In the genomic region with DNA sequence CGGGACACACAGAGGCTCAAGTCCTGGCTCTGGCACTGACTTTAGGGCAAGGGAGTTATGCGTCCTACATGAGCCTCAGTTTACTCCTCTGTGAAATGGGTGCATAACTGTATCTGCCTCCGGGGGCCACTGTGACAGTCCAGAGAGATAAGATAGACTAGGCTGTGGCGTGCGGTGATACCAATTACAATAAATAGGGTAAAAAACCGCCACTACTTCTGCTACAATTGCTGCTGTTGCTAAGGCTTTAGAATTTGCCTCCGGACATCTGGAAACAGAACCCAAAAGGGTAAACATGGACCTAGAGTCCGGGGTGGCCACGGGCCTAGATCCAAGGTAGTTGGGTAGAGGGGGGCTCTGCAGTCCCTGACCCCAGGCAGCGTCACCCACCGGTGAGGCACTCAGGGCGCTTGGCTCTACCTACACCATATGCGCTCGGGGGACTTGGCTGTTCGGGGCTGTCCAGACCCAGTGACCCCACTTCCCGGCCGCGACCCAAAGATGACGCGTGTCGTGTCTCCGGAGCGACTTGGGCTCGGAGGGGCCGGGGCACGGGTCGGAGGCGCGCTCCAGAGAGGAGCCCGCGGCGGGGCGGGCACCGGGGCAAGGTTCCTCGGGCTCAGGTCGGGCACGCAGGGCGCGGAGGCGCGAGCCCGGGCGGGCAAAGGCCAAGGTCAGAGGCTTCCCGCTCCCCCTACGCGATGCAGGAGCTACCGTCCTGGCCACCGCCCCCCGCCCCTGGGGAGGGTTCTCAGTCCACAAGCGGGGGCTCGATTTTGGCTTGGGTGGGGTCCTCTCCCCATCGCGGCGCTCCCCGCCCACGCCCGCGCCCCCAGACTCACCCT, we compare ENCODE assay signal across 1 cellular context.
TF ChIP-seq lines count a peak whose summit lies in the region.

No MANE protein-coding gene starts in this region.

TF ChIP-seq in GM23338, 12 proteins besides CTCF, POLR2A, EP300 and RAD21 (continued from another document):
- TF ChIP-seq, protein P1, sequence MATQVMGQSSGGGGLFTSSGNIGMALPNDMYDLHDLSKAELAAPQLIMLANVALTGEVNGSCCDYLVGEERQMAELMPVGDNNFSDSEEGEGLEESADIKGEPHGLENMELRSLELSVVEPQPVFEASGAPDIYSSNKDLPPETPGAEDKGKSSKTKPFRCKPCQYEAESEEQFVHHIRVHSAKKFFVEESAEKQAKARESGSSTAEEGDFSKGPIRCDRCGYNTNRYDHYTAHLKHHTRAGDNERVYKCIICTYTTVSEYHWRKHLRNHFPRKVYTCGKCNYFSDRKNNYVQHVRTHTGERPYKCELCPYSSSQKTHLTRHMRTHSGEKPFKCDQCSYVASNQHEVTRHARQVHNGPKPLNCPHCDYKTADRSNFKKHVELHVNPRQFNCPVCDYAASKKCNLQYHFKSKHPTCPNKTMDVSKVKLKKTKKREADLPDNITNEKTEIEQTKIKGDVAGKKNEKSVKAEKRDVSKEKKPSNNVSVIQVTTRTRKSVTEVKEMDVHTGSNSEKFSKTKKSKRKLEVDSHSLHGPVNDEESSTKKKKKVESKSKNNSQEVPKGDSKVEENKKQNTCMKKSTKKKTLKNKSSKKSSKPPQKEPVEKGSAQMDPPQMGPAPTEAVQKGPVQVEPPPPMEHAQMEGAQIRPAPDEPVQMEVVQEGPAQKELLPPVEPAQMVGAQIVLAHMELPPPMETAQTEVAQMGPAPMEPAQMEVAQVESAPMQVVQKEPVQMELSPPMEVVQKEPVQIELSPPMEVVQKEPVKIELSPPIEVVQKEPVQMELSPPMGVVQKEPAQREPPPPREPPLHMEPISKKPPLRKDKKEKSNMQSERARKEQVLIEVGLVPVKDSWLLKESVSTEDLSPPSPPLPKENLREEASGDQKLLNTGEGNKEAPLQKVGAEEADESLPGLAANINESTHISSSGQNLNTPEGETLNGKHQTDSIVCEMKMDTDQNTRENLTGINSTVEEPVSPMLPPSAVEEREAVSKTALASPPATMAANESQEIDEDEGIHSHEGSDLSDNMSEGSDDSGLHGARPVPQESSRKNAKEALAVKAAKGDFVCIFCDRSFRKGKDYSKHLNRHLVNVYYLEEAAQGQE (IDR thresholded peaks at IDR 0.05; ENCODE audit: unreplicated experiment), result no peak
- TF ChIP-seq, protein P2, sequence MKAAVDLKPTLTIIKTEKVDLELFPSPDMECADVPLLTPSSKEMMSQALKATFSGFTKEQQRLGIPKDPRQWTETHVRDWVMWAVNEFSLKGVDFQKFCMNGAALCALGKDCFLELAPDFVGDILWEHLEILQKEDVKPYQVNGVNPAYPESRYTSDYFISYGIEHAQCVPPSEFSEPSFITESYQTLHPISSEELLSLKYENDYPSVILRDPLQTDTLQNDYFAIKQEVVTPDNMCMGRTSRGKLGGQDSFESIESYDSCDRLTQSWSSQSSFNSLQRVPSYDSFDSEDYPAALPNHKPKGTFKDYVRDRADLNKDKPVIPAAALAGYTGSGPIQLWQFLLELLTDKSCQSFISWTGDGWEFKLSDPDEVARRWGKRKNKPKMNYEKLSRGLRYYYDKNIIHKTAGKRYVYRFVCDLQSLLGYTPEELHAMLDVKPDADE (IDR thresholded peaks at IDR 0.05), result no peak
- TF ChIP-seq STAT1 (IDR thresholded peaks at IDR 0.05; ENCODE audit: unreplicated experiment) (no peak), POLR2AphosphoS5 (IDR thresholded peaks at IDR 0.05; ENCODE audit: low read depth) (no peak), CREB1 (CRISPR knock-in tag; IDR thresholded peaks at IDR 0.05; ENCODE audit: low read depth) (no peak), ZNF331 (CRISPR knock-in tag; IDR thresholded peaks at IDR 0.05; ENCODE audit: low read depth) (no peak), ZNF114 (CRISPR knock-in tag; IDR thresholded peaks at IDR 0.05) (no peak), EZH2 (IDR thresholded peaks at IDR 0.05; ENCODE audit: low read depth, unreplicated experiment) (no peak), JUNB (IDR thresholded peaks at IDR 0.05; ENCODE audit: unreplicated experiment) (no peak)
- TF ChIP-seq, protein P3, sequence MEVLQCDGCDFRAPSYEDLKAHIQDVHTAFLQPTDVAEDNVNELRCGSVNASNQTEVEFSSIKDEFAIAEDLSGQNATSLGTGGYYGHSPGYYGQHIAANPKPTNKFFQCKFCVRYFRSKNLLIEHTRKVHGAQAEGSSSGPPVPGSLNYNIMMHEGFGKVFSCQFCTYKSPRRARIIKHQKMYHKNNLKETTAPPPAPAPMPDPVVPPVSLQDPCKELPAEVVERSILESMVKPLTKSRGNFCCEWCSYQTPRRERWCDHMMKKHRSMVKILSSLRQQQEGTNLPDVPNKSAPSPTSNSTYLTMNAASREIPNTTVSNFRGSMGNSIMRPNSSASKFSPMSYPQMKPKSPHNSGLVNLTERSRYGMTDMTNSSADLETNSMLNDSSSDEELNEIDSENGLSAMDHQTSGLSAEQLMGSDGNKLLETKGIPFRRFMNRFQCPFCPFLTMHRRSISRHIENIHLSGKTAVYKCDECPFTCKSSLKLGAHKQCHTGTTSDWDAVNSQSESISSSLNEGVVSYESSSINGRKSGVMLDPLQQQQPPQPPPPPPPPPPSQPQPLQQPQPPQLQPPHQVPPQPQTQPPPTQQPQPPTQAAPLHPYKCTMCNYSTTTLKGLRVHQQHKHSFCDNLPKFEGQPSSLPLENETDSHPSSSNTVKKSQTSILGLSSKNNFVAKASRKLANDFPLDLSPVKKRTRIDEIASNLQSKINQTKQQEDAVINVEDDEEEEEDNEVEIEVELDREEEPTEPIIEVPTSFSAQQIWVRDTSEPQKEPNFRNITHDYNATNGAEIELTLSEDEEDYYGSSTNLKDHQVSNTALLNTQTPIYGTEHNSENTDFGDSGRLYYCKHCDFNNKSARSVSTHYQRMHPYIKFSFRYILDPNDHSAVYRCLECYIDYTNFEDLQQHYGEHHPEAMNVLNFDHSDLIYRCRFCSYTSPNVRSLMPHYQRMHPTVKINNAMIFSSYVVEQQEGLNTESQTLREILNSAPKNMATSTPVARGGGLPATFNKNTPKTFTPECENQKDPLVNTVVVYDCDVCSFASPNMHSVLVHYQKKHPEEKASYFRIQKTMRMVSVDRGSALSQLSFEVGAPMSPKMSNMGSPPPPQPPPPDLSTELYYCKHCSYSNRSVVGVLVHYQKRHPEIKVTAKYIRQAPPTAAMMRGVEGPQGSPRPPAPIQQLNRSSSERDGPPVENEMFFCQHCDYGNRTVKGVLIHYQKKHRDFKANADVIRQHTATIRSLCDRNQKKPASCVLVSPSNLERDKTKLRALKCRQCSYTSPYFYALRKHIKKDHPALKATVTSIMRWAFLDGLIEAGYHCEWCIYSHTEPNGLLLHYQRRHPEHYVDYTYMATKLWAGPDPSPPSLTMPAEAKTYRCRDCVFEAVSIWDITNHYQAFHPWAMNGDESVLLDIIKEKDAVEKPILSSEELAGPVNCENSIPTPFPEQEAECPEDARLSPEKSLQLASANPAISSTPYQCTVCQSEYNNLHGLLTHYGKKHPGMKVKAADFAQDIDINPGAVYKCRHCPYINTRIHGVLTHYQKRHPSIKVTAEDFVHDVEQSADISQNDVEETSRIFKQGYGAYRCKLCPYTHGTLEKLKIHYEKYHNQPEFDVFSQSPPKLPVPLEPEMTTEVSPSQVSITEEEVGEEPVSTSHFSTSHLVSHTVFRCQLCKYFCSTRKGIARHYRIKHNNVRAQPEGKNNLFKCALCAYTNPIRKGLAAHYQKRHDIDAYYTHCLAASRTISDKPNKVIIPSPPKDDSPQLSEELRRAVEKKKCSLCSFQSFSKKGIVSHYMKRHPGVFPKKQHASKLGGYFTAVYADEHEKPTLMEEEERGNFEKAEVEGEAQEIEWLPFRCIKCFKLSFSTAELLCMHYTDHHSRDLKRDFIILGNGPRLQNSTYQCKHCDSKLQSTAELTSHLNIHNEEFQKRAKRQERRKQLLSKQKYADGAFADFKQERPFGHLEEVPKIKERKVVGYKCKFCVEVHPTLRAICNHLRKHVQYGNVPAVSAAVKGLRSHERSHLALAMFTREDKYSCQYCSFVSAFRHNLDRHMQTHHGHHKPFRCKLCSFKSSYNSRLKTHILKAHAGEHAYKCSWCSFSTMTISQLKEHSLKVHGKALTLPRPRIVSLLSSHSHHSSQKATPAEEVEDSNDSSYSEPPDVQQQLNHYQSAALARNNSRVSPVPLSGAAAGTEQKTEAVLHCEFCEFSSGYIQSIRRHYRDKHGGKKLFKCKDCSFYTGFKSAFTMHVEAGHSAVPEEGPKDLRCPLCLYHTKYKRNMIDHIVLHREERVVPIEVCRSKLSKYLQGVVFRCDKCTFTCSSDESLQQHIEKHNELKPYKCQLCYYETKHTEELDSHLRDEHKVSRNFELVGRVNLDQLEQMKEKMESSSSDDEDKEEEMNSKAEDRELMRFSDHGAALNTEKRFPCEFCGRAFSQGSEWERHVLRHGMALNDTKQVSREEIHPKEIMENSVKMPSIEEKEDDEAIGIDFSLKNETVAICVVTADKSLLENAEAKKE (CRISPR knock-in tag; IDR thresholded peaks at IDR 0.05), result no peak
